25 cellular contexts compared by ENCODE assay signal in the genomic region with DNA sequence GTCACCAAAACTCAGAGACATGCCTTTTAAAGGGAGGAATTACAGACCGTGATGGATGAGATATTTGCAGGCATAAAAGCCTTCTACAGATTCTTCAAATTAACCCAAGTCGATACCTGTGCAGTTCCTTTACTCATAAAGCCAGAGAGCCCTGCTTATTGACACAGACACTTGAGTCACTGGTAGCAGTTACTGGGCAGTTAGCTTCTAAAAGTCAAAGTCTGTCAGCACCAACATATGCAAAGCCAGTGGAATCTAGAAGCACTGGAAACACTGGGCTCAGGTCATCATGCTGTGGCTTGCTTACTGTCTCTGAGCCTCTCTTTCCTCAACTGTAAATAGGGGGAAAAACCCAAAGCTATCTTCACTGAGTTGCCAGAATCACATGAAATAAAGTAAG. TPM values are rescaled to one million over a fixed set of nuclear protein-coding genes. Genes with fewer than 3 reads are reported as not detected.
A peak's percentile ranks its signal among the peaks of the same experiment; 100 is the strongest.
DNase-seq lines count a peak whose midpoint lies in the region; ATAC-seq and TF ChIP-seq lines count a peak whose summit lies in the region.
"Had no signal": no experiment of that assay in that cellular context is flagged by ENCODE, and none has a peak within 500 bp of the region (broad histone marks: within the 10 kb centered on the region; RNA-seq: fewer than 3 reads in every experiment).

No MANE protein-coding gene starts in this region.

- H3K27me3 Mint-ChIP-seq in glutamatergic neuron (ENCODE audit: unreplicated experiment) (no peaks in the 10 kb centered on the region), type B pancreatic cell (peaks cover 5% of the 10 kb centered on the region)

- TF ChIP-seq CTCF in PC-3 (conservative IDR thresholded peaks at IDR 0.05; ENCODE audit: low read depth, low read length) (no peak), glutamatergic neuron (IDR thresholded peaks at IDR 0.05; ENCODE audit: partially characterized antibody, unreplicated experiment) (no peak), type B pancreatic cell (conservative IDR thresholded peaks at IDR 0.05) (no peak)

- peak; percentile 98 for DNase-seq in NCI-H82 (lab: John Stamatoyannopoulos, UW)
- DNase-seq in NCI-H82 treated with DMSO at 0.1 percent for 48 hours (lab: John Stamatoyannopoulos, UW; ENCODE audit: unreplicated experiment), result no peak
- peak; percentile 44 for DNase-seq in PC-3
- DNase-seq in glutamatergic neuron, result no peak
- no peak for DNase-seq in type B pancreatic cell (ENCODE audit: extremely low spot score, unreplicated experiment)
- DNase-seq in HuH-7.5 (ENCODE audit: low spot score), result no peak
- DNase-seq: activated CD4-positive, alpha-beta T cell treated with anti-CD3 and anti-CD28 coated beads for 36 hours; activated T-cell treated with anti-CD3 and anti-CD28 coated beads, Interleukin-2, amount 50 U/mL, for 1 hour; adrenal gland; AML-193; body of pancreas; CD8-positive, alpha-beta T cell; H9; heart left ventricle; naive thymus-derived CD4-positive, alpha-beta T cell; NCI-H1105; NCI-H2029 treated with DMSO at 0.1 percent for 48 hours; NK-92 treated with Interleukin-12 subunit alpha and Interleukin-12 subunit beta, amount 100 ng/mL, for 24 hours; occipital lobe; SHP77; stimulated activated naive CD4-positive, alpha-beta T cell treated with Interleukin-2 at 50 U/mL for 16 hours had no signal

- no peaks in the 10 kb centered on the region for H3K79me2 ChIP-seq in PC-3 (ENCODE audit: low read length)

- H3K4me1 Mint-ChIP-seq in glutamatergic neuron (ENCODE audit: low read depth, unreplicated experiment), result peaks cover 26% of the 10 kb centered on the region
- H3K4me1 Mint-ChIP-seq in type B pancreatic cell (ENCODE audit: unreplicated experiment), result peaks cover 38% of the 10 kb centered on the region

- H3K27ac ChIP-seq in PC-3 (ENCODE audit: low read length), result no peak overlapping the region
- H3K27ac ChIP-seq: adrenal gland, body of pancreas, heart left ventricle had no signal

- POLR2A ChIA-PET in PC-3 (lab: Charles Lee; ENCODE audit: unreplicated experiment), result interaction anchor here (0.7 kb wide), 1 partner anchor 45 kb away, joined by 4 read pairs; no protein-coding TSS in a partner anchor

- CTCF ChIA-PET in PC-3 (lab: Charles Lee), result no interaction called here

- no peaks in the 10 kb centered on the region for H3K36me3 Mint-ChIP-seq in glutamatergic neuron (ENCODE audit: unreplicated experiment)
- H3K36me3 Mint-ChIP-seq in type B pancreatic cell, result no peaks in the 10 kb centered on the region
- H3K36me3 Mint-ChIP-seq: CD8-positive, alpha-beta T cell; naive thymus-derived CD4-positive, alpha-beta T cell had no signal

- H3K9me3 Mint-ChIP-seq in glutamatergic neuron (ENCODE audit: unreplicated experiment) (no peaks in the 10 kb centered on the region), type B pancreatic cell (no peaks in the 10 kb centered on the region)
- H3K9me3 Mint-ChIP-seq: CD8-positive, alpha-beta T cell; H9 had no signal

- H3F3A ChIP-seq in PC-3 (ENCODE audit: low read length, unreplicated experiment), result no peaks in the 10 kb centered on the region

- H4K20me1 ChIP-seq in PC-3 (ENCODE audit: low read length), result no peaks in the 10 kb centered on the region

- H3K4me3 Mint-ChIP-seq in glutamatergic neuron (ENCODE audit: unreplicated experiment) (no peak overlapping the region), type B pancreatic cell (no peak overlapping the region)
- H3K4me3 Mint-ChIP-seq: activated CD4-positive, alpha-beta T cell treated with anti-CD3 and anti-CD28 coated beads for 36 hours; CD8-positive, alpha-beta T cell; H9; naive thymus-derived CD4-positive, alpha-beta T cell had no signal

- H3K9me2 ChIP-seq in PC-3 (replicated peaks; ENCODE audit: low read length), result no peaks in the 10 kb centered on the region

- no peaks in the 10 kb centered on the region for H3K36me3 ChIP-seq in PC-3 (ENCODE audit: low read depth, low read length)
- H3K36me3 ChIP-seq: adrenal gland, heart left ventricle had no signal

- no TSS peak for BruUV-seq in PC-3 (replicated peaks; lab: Mats Ljungman, UMichigan)

- H3K4me1 ChIP-seq in PC-3 (ENCODE audit: insufficient read depth, low read length), result peaks cover 32% of the 10 kb centered on the region
- H3K4me1 ChIP-seq: body of pancreas had no signal

- H3K27ac Mint-ChIP-seq in glutamatergic neuron (ENCODE audit: unreplicated experiment) (peak overlapping the region; percentile 7), type B pancreatic cell (peak overlapping the region; percentile 36)
- H3K27ac Mint-ChIP-seq: activated CD4-positive, alpha-beta T cell treated with anti-CD3 and anti-CD28 coated beads for 36 hours; CD8-positive, alpha-beta T cell; H9; naive thymus-derived CD4-positive, alpha-beta T cell had no signal

- no peak overlapping the region for H3K4me3 ChIP-seq in PC-3 (ENCODE audit: low read length)
- H3K4me3 ChIP-seq: adrenal gland, body of pancreas, heart left ventricle had no signal

- H3K9ac ChIP-seq in PC-3 (ENCODE audit: low read length), result no peak overlapping the region

- peak overlapping the region; percentile 8; the same call in 1 of the 2 replicates for H3K4me2 ChIP-seq in PC-3 (ENCODE audit: low read length)

- no peaks in the 10 kb centered on the region for H3K9me3 ChIP-seq in PC-3 (ENCODE audit: low read length)
- H3K9me3 ChIP-seq: adrenal gland, body of pancreas, heart left ventricle had no signal

- ATAC-seq in PC-3 (peak; percentile 65), HG03045 (IDR thresholded peaks at IDR 0.05; ENCODE audit: unreplicated experiment) (no peak), GM18520 (IDR thresholded peaks at IDR 0.05; ENCODE audit: unreplicated experiment) (no peak)
- ATAC-seq: activated CD4-positive, alpha-beta T cell treated with anti-CD3 and anti-CD28 coated beads for 36 hours; body of pancreas; CD8-positive, alpha-beta T cell; heart left ventricle; left lobe of liver; naive thymus-derived CD4-positive, alpha-beta T cell; Panc1 had no signal

- intact Hi-C loops in PC-3 (cut with micrococcal nuclease), result no loop called here

- no peaks in the 10 kb centered on the region for H3K27me3 ChIP-seq in PC-3 (ENCODE audit: low read length)
- H3K27me3 ChIP-seq: adrenal gland, body of pancreas, heart left ventricle had no signal

- no peak overlapping the region for H2AFZ ChIP-seq in PC-3 (ENCODE audit: low read length)

RNA-seq across cellular contexts. Expression of a gene that starts 25.7 kb away (rescaled TPM):
- total RNA-seq in PC-3 (2014; rRNA removed), result 4.3 and 7.8 TPM in 2 replicates
- 40.6 TPM for total RNA-seq in glutamatergic neuron (ENCODE audit: unreplicated experiment)
- 17.4 and 23.0 TPM in 2 replicates for total RNA-seq in type B pancreatic cell (ENCODE audit: low replicate concordance)

Comparison
In these comparisons a context has a peak if more than half of its experiments do, and no peak if none do; other contexts are left out.
1. DNase-seq: peak in NCI-H82 (single experiment) and PC-3 (single experiment); none in NCI-H82 treated with DMSO at 0.1 percent for 48 hours (single experiment), glutamatergic neuron (single experiment), type B pancreatic cell (single experiment) and HuH-7.5 (single experiment).